In genomic region chr18:56128153-56128791, GRCh38 we compare ENCODE assay signal across 17 cellular contexts.
DNase-seq lines count a peak whose midpoint lies in the region; ATAC-seq, FAIRE-seq and TF ChIP-seq lines count a peak whose summit lies in the region.
"Had no signal": no experiment of that assay in that cellular context is flagged by ENCODE, and none has a peak within 500 bp of the region (broad histone marks: within the 10 kb centered on the region; RNA-seq: fewer than 3 reads in every experiment).

No MANE protein-coding gene starts in this region.

- WGBS in IMR-90 (ENCODE audit: extremely low coverage in 2 of 2, insufficient read length in 1 of 2), 2 experiments = no CpG with 5 or more reads among the region's 2 CpGs

- POLR2A ChIA-PET in IMR-90 (lab: Charles Lee; ENCODE audit: unreplicated experiment) = no interaction called here

- no peaks in the 10 kb centered on the region for H3K36me3 Mint-ChIP-seq in neural progenitor cell
- H3K36me3 Mint-ChIP-seq: CD4-positive, CD25-positive, alpha-beta regulatory T cell; CD8-positive, alpha-beta memory T cell had no signal

- no peak overlapping the region for H4K8ac ChIP-seq in IMR-90 (ENCODE audit: low read depth in 2 of 2, low read length in 2 of 2)

- no TSS peak for BruUV-seq in IMR-90 (replicated peaks; lab: Mats Ljungman, UMichigan)

- peak overlapping the region; percentile 65; the same call in 1 of the 2 replicates for H3K18ac ChIP-seq in IMR-90 (ENCODE audit: low read depth, low read length)

- H3K4ac ChIP-seq in IMR-90 (ENCODE audit: low read depth, low read length) = no peak overlapping the region

- H3K36me3 ChIP-seq in IMR-90 (ENCODE audit: control insufficient read depth, insufficient read depth, low read length) (no peaks in the 10 kb centered on the region), neural progenitor cell (no peaks in the 10 kb centered on the region), Peyer's patch (no peaks in the 10 kb centered on the region)
- H3K36me3 ChIP-seq: BLaER1 treated with 17β-estradiol and CSF1 and Interleukin-3, amounts not matched to agents 10 nM and 100 nM had no signal

- FAIRE-seq in D721Med (lab: Jason Lieb, UNC) = peak; percentile 55
- FAIRE-seq: G401.6, GM12891, HTR-8/SVneo had no signal

- H3K9me1 ChIP-seq in IMR-90 (ENCODE audit: insufficient read depth, low read length) = peaks cover 2% of the 10 kb centered on the region

- H2BK20ac ChIP-seq in IMR-90 (ENCODE audit: low read depth, low read length) = peak overlapping the region; percentile 55; the same call in 1 of the 2 replicates

- no peak for DNase-seq in Right ventricle myocardium superior
- no peak for DNase-seq in left ventricle myocardium superior
- no peak for DNase-seq in D721Med (ENCODE audit: insufficient read length, low spot score)
- DNase-seq in IMR-90 = no peak
- DNase-seq in neural progenitor cell (ENCODE audit: low spot score) = no peak
- DNase-seq in Peyer's patch = no peak
- DNase-seq: CD4-positive, CD25-positive, alpha-beta regulatory T cell; CD8-positive, alpha-beta memory T cell; COR-L47; GOT3; H7 had no signal

- H2BK15ac ChIP-seq in IMR-90 (ENCODE audit: low read depth, low read length) = peak overlapping the region; percentile 53; the same call in 1 of the 3 replicates

- no peak overlapping the region for H2AK9ac ChIP-seq in IMR-90 (replicated peaks; ENCODE audit: low read depth, low read length, poor library complexity)

- H3K4me2 ChIP-seq in IMR-90 (ENCODE audit: low read depth, low read length) (no peak overlapping the region), neural progenitor cell (no peak overlapping the region)

- no peak for TF ChIP-seq POLR2A in IMR-90 (IDR thresholded peaks at IDR 0.05; ENCODE audit: low read depth, low read length)
- no peak for TF ChIP-seq POLR2A in Peyer's patch (IDR thresholded peaks at IDR 0.05)

- H3K79me2 ChIP-seq in neural progenitor cell (ENCODE audit: low read depth) = no peaks in the 10 kb centered on the region

- H2AFZ ChIP-seq in IMR-90 (replicated peaks; ENCODE audit: low read length, poor library complexity) (no peak overlapping the region), neural progenitor cell (replicated peaks) (peak overlapping the region; percentile 31)

- peak overlapping the region; percentile 26; the same call in 1 of the 2 replicates for H2BK120ac ChIP-seq in IMR-90 (ENCODE audit: low read depth, low read length)

- no peaks in the 10 kb centered on the region for H3K9me3 Mint-ChIP-seq in neural progenitor cell

- no peak overlapping the region for H3K27ac ChIP-seq in IMR-90 (ENCODE audit: insufficient read depth, low read length)
- no peak overlapping the region for H3K27ac ChIP-seq in neural progenitor cell
- H3K27ac ChIP-seq in Peyer's patch = no peak overlapping the region
- H3K27ac ChIP-seq: BLaER1 treated with 17β-estradiol and CSF1 and Interleukin-3, amounts not matched to agents 10 nM and 100 nM had no signal

- no peaks in the 10 kb centered on the region for H3K79me1 ChIP-seq in IMR-90 (ENCODE audit: low read depth in 1 of 2, low read length in 2 of 2)

- H3K9me3 ChIP-seq in IMR-90 (ENCODE audit: control insufficient read depth, insufficient read depth, low read length) = no peaks in the 10 kb centered on the region
- H3K9me3 ChIP-seq in neural progenitor cell (ENCODE audit: low read depth) = no peaks in the 10 kb centered on the region
- H3K9me3 ChIP-seq in Peyer's patch = no peaks in the 10 kb centered on the region
- H3K9me3 ChIP-seq: BLaER1 treated with 17β-estradiol and CSF1 and Interleukin-3, amounts not matched to agents 10 nM and 100 nM had no signal

- TF ChIP-seq RAD21 in IMR-90 (IDR thresholded peaks at IDR 0.05; ENCODE audit: low read length) = no peak

- no peaks in the 10 kb centered on the region for H3K27me3 ChIP-seq in IMR-90 (ENCODE audit: control insufficient read depth, insufficient read depth, low read length)
- H3K27me3 ChIP-seq in neural progenitor cell = no peaks in the 10 kb centered on the region
- H3K27me3 ChIP-seq in Peyer's patch = no peaks in the 10 kb centered on the region
- H3K27me3 ChIP-seq: BLaER1 treated with 17β-estradiol and CSF1 and Interleukin-3, amounts not matched to agents 10 nM and 100 nM had no signal

- H3K56ac ChIP-seq in IMR-90 (ENCODE audit: extremely low read depth, insufficient read depth, low read length) = no peak overlapping the region

- ATAC-seq in Right ventricle myocardium superior (ENCODE audit: poor library complexity) = peak; percentile 29
- ATAC-seq in left ventricle myocardium superior = no peak
- no peak for ATAC-seq in IMR-90 (ENCODE audit: low read depth)
- no peak for ATAC-seq in GM18517 (IDR thresholded peaks at IDR 0.05; ENCODE audit: unreplicated experiment)

- H3K23ac ChIP-seq in IMR-90 (ENCODE audit: low read depth, low read length) = no peak overlapping the region

- CTCF ChIA-PET in IMR-90 (lab: Yijun Ruan, JAX) = no interaction called here

- H4K20me1 ChIP-seq in IMR-90 (ENCODE audit: insufficient read depth, low read length) (no peaks in the 10 kb centered on the region), neural progenitor cell (ENCODE audit: low read depth) (no peaks in the 10 kb centered on the region)
- H4K20me1 ChIP-seq: BLaER1 treated with 17β-estradiol and CSF1 and Interleukin-3, amounts not matched to agents 10 nM and 100 nM had no signal

- H3K14ac ChIP-seq in IMR-90 (replicated peaks; ENCODE audit: low read depth, low read length) = 0 out of 2 replicates have a peak overlapping the region, but pooled peaks have one; percentile 1

- peaks cover 5% of the 10 kb centered on the region for H3K4me1 Mint-ChIP-seq in neural progenitor cell
- H3K4me1 Mint-ChIP-seq: CD8-positive, alpha-beta memory T cell had no signal

- dilution Hi-C loops in IMR-90 (cut with HindIII; ENCODE audit: low sequenced_read_pairs, unreplicated experiment) = no loop called here

- H2BK5ac ChIP-seq in IMR-90 (ENCODE audit: low read depth, low read length, poor library complexity, severe bottlenecking) = no peak overlapping the region

- peaks cover 5% of the 10 kb centered on the region for H3K4me1 ChIP-seq in IMR-90 (ENCODE audit: control insufficient read depth, insufficient read depth, low read length)
- H3K4me1 ChIP-seq in neural progenitor cell = peaks cover 9% of the 10 kb centered on the region
- H3K4me1 ChIP-seq in Peyer's patch = no peaks in the 10 kb centered on the region

- H3K27me3 Mint-ChIP-seq in neural progenitor cell (ENCODE audit: insufficient read depth, low read depth) = peaks cover 3% of the 10 kb centered on the region
- H3K27me3 Mint-ChIP-seq: B cell; CD4-positive, CD25-positive, alpha-beta regulatory T cell had no signal

- H2AK5ac ChIP-seq in IMR-90 (ENCODE audit: low read depth, low read length) = no peak overlapping the region

- H3K27ac Mint-ChIP-seq in neural progenitor cell = peak overlapping the region; percentile 61
- H3K27ac Mint-ChIP-seq: B cell; CD4-positive, CD25-positive, alpha-beta regulatory T cell; CD8-positive, alpha-beta memory T cell had no signal

- intact Hi-C loops in Right ventricle myocardium superior (cut with DNase I) = no loop called here
- intact Hi-C loops in left ventricle myocardium superior (cut with micrococcal nuclease) = no loop called here
- intact Hi-C loops in IMR-90 (cut with micrococcal nuclease) = no loop called here

- H3K4me3 Mint-ChIP-seq in neural progenitor cell = no peak overlapping the region
- H3K4me3 Mint-ChIP-seq: B cell; CD4-positive, CD25-positive, alpha-beta regulatory T cell; CD8-positive, alpha-beta memory T cell had no signal

- TF ChIP-seq CTCF in D721Med (IDR thresholded peaks at IDR 0.05; ENCODE audit: insufficient read depth, missing control alignments) = no peak
- TF ChIP-seq CTCF in IMR-90 (conservative IDR thresholded peaks at IDR 0.05; ENCODE audit: low read depth, low read length) = no peak
- no peak for TF ChIP-seq CTCF in neural progenitor cell (IDR thresholded peaks at IDR 0.05)
- no peak for TF ChIP-seq CTCF in Peyer's patch (IDR thresholded peaks at IDR 0.05)

- no peak overlapping the region for H4K91ac ChIP-seq in IMR-90 (ENCODE audit: insufficient read depth, low read depth, low read length)

- in situ Hi-C loops in IMR-90 (cut with MboI; ENCODE audit: low sequenced_read_pairs) = no loop called here

- peak overlapping the region; percentile 2; the same call in 1 of the 2 replicates for H4K5ac ChIP-seq in IMR-90 (ENCODE audit: low read depth, low read length)

- H3K9ac ChIP-seq in IMR-90 (ENCODE audit: low read depth, low read length) (no peak overlapping the region), neural progenitor cell (no peak overlapping the region)
- H3K9ac ChIP-seq: BLaER1 treated with 17β-estradiol and CSF1 and Interleukin-3, amounts not matched to agents 10 nM and 100 nM had no signal

- H3K4me3 ChIP-seq in IMR-90 (ENCODE audit: insufficient read depth, low read depth, low read length) (no peak overlapping the region), neural progenitor cell (no peak overlapping the region), Peyer's patch (no peak overlapping the region)
- H3K4me3 ChIP-seq: BLaER1 treated with 17β-estradiol and CSF1 and Interleukin-3, amounts not matched to agents 10 nM and 100 nM had no signal

- no peaks in the 10 kb centered on the region for H3F3A ChIP-seq in neural progenitor cell (ENCODE audit: low read depth)

TF ChIP-seq in IMR-90, 13 proteins besides CTCF, POLR2A, EP300 and RAD21 (continues in another document):
- TF ChIP-seq, protein P1, sequence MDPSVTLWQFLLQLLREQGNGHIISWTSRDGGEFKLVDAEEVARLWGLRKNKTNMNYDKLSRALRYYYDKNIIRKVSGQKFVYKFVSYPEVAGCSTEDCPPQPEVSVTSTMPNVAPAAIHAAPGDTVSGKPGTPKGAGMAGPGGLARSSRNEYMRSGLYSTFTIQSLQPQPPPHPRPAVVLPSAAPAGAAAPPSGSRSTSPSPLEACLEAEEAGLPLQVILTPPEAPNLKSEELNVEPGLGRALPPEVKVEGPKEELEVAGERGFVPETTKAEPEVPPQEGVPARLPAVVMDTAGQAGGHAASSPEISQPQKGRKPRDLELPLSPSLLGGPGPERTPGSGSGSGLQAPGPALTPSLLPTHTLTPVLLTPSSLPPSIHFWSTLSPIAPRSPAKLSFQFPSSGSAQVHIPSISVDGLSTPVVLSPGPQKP (IDR thresholded peaks at IDR 0.05; ENCODE audit: borderline replicate concordance, low read depth, low read length) = no peak
- no peak for TF ChIP-seq MXI1 (IDR thresholded peaks at IDR 0.05; ENCODE audit: borderline replicate concordance, low read depth, low read length)
- no peak for TF ChIP-seq CEBPB (IDR thresholded peaks at IDR 0.05; ENCODE audit: low read depth, low read length)
- no peak for TF ChIP-seq FOS (IDR thresholded peaks at IDR 0.05; ENCODE audit: low read depth, low read length)
- TF ChIP-seq, protein P2, sequence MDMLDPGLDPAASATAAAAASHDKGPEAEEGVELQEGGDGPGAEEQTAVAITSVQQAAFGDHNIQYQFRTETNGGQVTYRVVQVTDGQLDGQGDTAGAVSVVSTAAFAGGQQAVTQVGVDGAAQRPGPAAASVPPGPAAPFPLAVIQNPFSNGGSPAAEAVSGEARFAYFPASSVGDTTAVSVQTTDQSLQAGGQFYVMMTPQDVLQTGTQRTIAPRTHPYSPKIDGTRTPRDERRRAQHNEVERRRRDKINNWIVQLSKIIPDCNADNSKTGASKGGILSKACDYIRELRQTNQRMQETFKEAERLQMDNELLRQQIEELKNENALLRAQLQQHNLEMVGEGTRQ (IDR thresholded peaks at IDR 0.05; ENCODE audit: low read depth, low read length) = no peak
- no peak for TF ChIP-seq CHD1 (IDR thresholded peaks at IDR 0.05; ENCODE audit: low read depth, low read length)
- no peak for TF ChIP-seq NFE2L2 (IDR thresholded peaks at IDR 0.05; ENCODE audit: low read depth, low read length)
